In the genomic region with DNA sequence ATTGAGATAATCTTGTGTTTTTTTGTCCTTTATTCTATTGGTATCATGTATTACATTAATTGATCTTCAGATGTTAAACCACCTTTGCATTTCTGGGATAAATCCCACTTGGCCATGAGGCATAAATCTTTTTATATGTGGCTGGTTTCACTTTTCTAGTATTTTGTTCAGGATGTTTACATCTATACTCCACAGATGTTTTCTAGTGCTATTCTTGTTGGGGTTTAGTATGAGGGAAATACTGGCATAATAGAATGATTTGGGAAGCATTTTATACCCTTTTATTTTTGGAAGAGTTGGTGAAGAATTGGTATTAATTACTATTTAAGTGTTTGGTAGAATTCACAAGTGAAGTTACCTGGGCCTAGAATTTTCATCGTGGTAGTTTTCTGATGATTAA, we compare ENCODE assay signal across 39 cellular contexts.
"Had no signal": no experiment of that assay in that cellular context is flagged by ENCODE, and none has a peak within 500 bp of the region (broad histone marks: within the 10 kb centered on the region; RNA-seq: fewer than 3 reads in every experiment).

No MANE protein-coding gene starts in this region.

- FAIRE-seq: astrocyte, bronchial epithelial cell had no signal

- H3K9me3 Mint-ChIP-seq: activated naive CD4-positive, alpha-beta T cell treated with anti-CD3 and anti-CD28 coated beads, Interleukin-2, amount 10 ng/mL, durations not matched to agents 7 days and 5 days; activated naive CD4-positive, alpha-beta T cell treated with anti-CD3 and anti-CD28 coated beads, Interleukin-2, amount 50 U/mL, for 24 hours; activated naive CD4-positive, alpha-beta T cell treated with anti-CD3 and anti-CD28 coated beads, Interleukin-2, amount 50 U/mL, for 72 hours; activated naive CD8-positive, alpha-beta T cell treated with anti-CD3 and anti-CD28 coated beads for 36 hours; activated naive CD8-positive, alpha-beta T cell treated with anti-CD3 and anti-CD28 coated beads, Interleukin-2, amount 50 U/mL, for 24 hours; activated T-cell treated with anti-CD3 and anti-CD28 coated beads, Interleukin-2, amount 50 U/mL, for 24 hours; activated T-cell treated with anti-CD3 and anti-CD28 coated beads, Interleukin-2, amount 50 U/mL, for 4 hours; activated T-helper 1 cell treated with anti-CD3 and anti-CD28 coated beads, Interleukin-12 subunit alpha, Interleukin-12 subunit beta, Interleukin-2, Interleukin-4 antibody, amounts not matched to agents 30 ng/mL and 10 ng/mL and 1 ng/mL, durations not matched to agents 14 hours and 24 hours and 36 hours; activated T-helper 17 cell treated with anti-CD3 and anti-CD28 coated beads, Interleukin-2, amount 50 U/mL, for 72 hours; activated T-helper 2 cell treated with anti-CD3 and anti-CD28 coated beads, Interferon-gamma antibody, Interleukin-2, Interleukin-4, amounts not matched to agents 10 μg/mL and 5 μg/mL and 100 μg/mL, durations not matched to agents 14 hours and 24 hours and 36 hours; central memory CD8-positive, alpha-beta T cell had no signal

- H3K36me3 Mint-ChIP-seq: activated naive CD4-positive, alpha-beta T cell treated with anti-CD3 and anti-CD28 coated beads, Interleukin-2, amount 10 ng/mL, durations not matched to agents 7 days and 5 days; activated naive CD4-positive, alpha-beta T cell treated with anti-CD3 and anti-CD28 coated beads, Interleukin-2, amount 50 U/mL, for 24 hours; activated naive CD8-positive, alpha-beta T cell treated with anti-CD3 and anti-CD28 coated beads for 36 hours; activated naive CD8-positive, alpha-beta T cell treated with anti-CD3 and anti-CD28 coated beads, Interleukin-2, amount 10 ng/mL, durations not matched to agents 7 days and 5 days; brain had no signal

- H3K27me3 Mint-ChIP-seq: brain had no signal

- H3K27ac Mint-ChIP-seq: activated naive CD4-positive, alpha-beta T cell treated with anti-CD3 and anti-CD28 coated beads for 36 hours; activated naive CD4-positive, alpha-beta T cell treated with anti-CD3 and anti-CD28 coated beads, Interleukin-2, amount 10 ng/mL, durations not matched to agents 7 days and 5 days; activated naive CD4-positive, alpha-beta T cell treated with anti-CD3 and anti-CD28 coated beads, Interleukin-2, amount 50 U/mL, for 24 hours; activated naive CD4-positive, alpha-beta T cell treated with anti-CD3 and anti-CD28 coated beads, Interleukin-2, amount 50 U/mL, for 72 hours; activated naive CD8-positive, alpha-beta T cell; activated naive CD8-positive, alpha-beta T cell treated with anti-CD3 and anti-CD28 coated beads for 36 hours; activated naive CD8-positive, alpha-beta T cell treated with anti-CD3 and anti-CD28 coated beads, Interleukin-2, amount 10 ng/mL, durations not matched to agents 7 days and 5 days; activated naive CD8-positive, alpha-beta T cell treated with anti-CD3 and anti-CD28 coated beads, Interleukin-2, amount 50 U/mL, for 24 hours; activated T-cell treated with anti-CD3 and anti-CD28 coated beads, Interleukin-2, amount 50 U/mL, for 24 hours; activated T-cell treated with anti-CD3 and anti-CD28 coated beads, Interleukin-2, amount 50 U/mL, for 72 hours; activated T-helper 1 cell treated with anti-CD3 and anti-CD28 coated beads, Interleukin-12 subunit alpha, Interleukin-12 subunit beta, Interleukin-2, Interleukin-4 antibody, amounts not matched to agents 30 ng/mL and 10 ng/mL and 1 ng/mL, durations not matched to agents 14 hours and 24 hours and 36 hours; activated T-helper 17 cell treated with anti-CD3 and anti-CD28 coated beads, Interleukin-2, amount 50 U/mL, for 72 hours; activated T-helper 2 cell treated with anti-CD3 and anti-CD28 coated beads, Interferon-gamma antibody, Interleukin-2, Interleukin-4, amounts not matched to agents 10 μg/mL and 5 μg/mL and 100 μg/mL, durations not matched to agents 14 hours and 24 hours and 36 hours; brain had no signal

- H3K4me3 ChIP-seq: adrenal gland, ascending aorta, body of pancreas, breast epithelium, cardiac muscle cell had no signal

- H3K9me3 ChIP-seq: adrenal gland, ascending aorta, body of pancreas, breast epithelium had no signal

- H3K27ac ChIP-seq: adrenal gland, ascending aorta, body of pancreas, brain microvascular endothelial cell, breast epithelium, cardiac muscle cell had no signal

- H3K36me3 ChIP-seq: adrenal gland, ascending aorta, brain microvascular endothelial cell, breast epithelium, cardiac muscle cell had no signal

- H3K4me3 Mint-ChIP-seq: activated naive CD4-positive, alpha-beta T cell treated with anti-CD3 and anti-CD28 coated beads for 36 hours; activated naive CD4-positive, alpha-beta T cell treated with anti-CD3 and anti-CD28 coated beads, Interleukin-2, amount 10 ng/mL, durations not matched to agents 7 days and 5 days; activated naive CD4-positive, alpha-beta T cell treated with anti-CD3 and anti-CD28 coated beads, Interleukin-2, amount 50 U/mL, for 24 hours; activated naive CD8-positive, alpha-beta T cell; activated naive CD8-positive, alpha-beta T cell treated with anti-CD3 and anti-CD28 coated beads for 36 hours; activated naive CD8-positive, alpha-beta T cell treated with anti-CD3 and anti-CD28 coated beads, Interleukin-2, amount 10 ng/mL, durations not matched to agents 7 days and 5 days; activated naive CD8-positive, alpha-beta T cell treated with anti-CD3 and anti-CD28 coated beads, Interleukin-2, amount 50 U/mL, for 24 hours; activated T-cell treated with anti-CD3 and anti-CD28 coated beads, Interleukin-2, amount 50 U/mL, for 24 hours; activated T-cell treated with anti-CD3 and anti-CD28 coated beads, Interleukin-2, amount 50 U/mL, for 4 hours; activated T-cell treated with anti-CD3 and anti-CD28 coated beads, Interleukin-2, amount 50 U/mL, for 72 hours; activated T-helper 1 cell treated with anti-CD3 and anti-CD28 coated beads, Interleukin-12 subunit alpha, Interleukin-12 subunit beta, Interleukin-2, Interleukin-4 antibody, amounts not matched to agents 30 ng/mL and 10 ng/mL and 1 ng/mL, durations not matched to agents 14 hours and 24 hours and 36 hours; activated T-helper 17 cell treated with anti-CD3 and anti-CD28 coated beads, Interleukin-2, amount 50 U/mL, for 72 hours; brain; central memory CD8-positive, alpha-beta T cell had no signal

- ATAC-seq: activated naive CD4-positive, alpha-beta T cell treated with anti-CD3 and anti-CD28 coated beads, Interleukin-2, amount 50 U/mL, for 72 hours; activated naive CD8-positive, alpha-beta T cell treated with anti-CD3 and anti-CD28 coated beads, Interleukin-2, amount 50 U/mL, for 24 hours; activated T-cell treated with anti-CD3 and anti-CD28 coated beads, Interleukin-2, amount 50 U/mL, for 4 hours; activated T-cell treated with anti-CD3 and anti-CD28 coated beads, Interleukin-2, amount 50 U/mL, for 72 hours; activated T-helper 17 cell treated with anti-CD3 and anti-CD28 coated beads, Interleukin-2, amount 50 U/mL, for 72 hours; body of pancreas had no signal

- H3K4me1 ChIP-seq: adrenal gland, ascending aorta, body of pancreas, breast epithelium had no signal

- H3K4me1 Mint-ChIP-seq: activated naive CD4-positive, alpha-beta T cell treated with anti-CD3 and anti-CD28 coated beads, Interleukin-2, amount 10 ng/mL, durations not matched to agents 7 days and 5 days; activated naive CD4-positive, alpha-beta T cell treated with anti-CD3 and anti-CD28 coated beads, Interleukin-2, amount 50 U/mL, for 24 hours; activated naive CD8-positive, alpha-beta T cell treated with anti-CD3 and anti-CD28 coated beads for 36 hours; activated naive CD8-positive, alpha-beta T cell treated with anti-CD3 and anti-CD28 coated beads, Interleukin-2, amount 10 ng/mL, durations not matched to agents 7 days and 5 days; activated naive CD8-positive, alpha-beta T cell treated with anti-CD3 and anti-CD28 coated beads, Interleukin-2, amount 50 U/mL, for 24 hours; activated T-helper 17 cell treated with anti-CD3 and anti-CD28 coated beads, Interleukin-2, amount 50 U/mL, for 72 hours; brain; central memory CD8-positive, alpha-beta T cell had no signal

- DNase-seq: activated effector memory CD4-positive, alpha-beta T cell treated with anti-CD3 and anti-CD28 coated beads, Interleukin-2, amount 50 U/mL, for 16 hours; activated effector memory CD4-positive, alpha-beta T cell treated with Interleukin-2 at 50 U/mL for 16 hours; activated gamma-delta T cell; activated gamma-delta T cell treated with Interleukin-2 at 50 U/mL for 16 hours; activated naive CD4-positive, alpha-beta T cell; activated naive CD4-positive, alpha-beta T cell treated with anti-CD3 and anti-CD28 coated beads for 36 hours; activated naive CD4-positive, alpha-beta T cell treated with anti-CD3 and anti-CD28 coated beads, Interleukin-2, amount 10 ng/mL, durations not matched to agents 7 days and 5 days; activated naive CD4-positive, alpha-beta T cell treated with anti-CD3 and anti-CD28 coated beads, Interleukin-2, amount 50 U/mL, for 16 hours; activated naive CD4-positive, alpha-beta T cell treated with Interleukin-2 at 50 U/mL for 16 hours; activated naive CD8-positive, alpha-beta T cell treated with anti-CD3 and anti-CD28 coated beads for 36 hours; activated naive CD8-positive, alpha-beta T cell treated with anti-CD3 and anti-CD28 coated beads, Interleukin-2, amount 10 ng/mL, durations not matched to agents 7 days and 5 days; activated naive CD8-positive, alpha-beta T cell treated with anti-CD3 and anti-CD28 coated beads, Interleukin-2, amount 50 U/mL, for 24 hours; activated T-cell treated with anti-CD3 and anti-CD28 coated beads, Interleukin-2, amount 50 U/mL, for 24 hours; activated T-cell treated with anti-CD3 and anti-CD28 coated beads, Interleukin-2, amount 50 U/mL, for 4 hours; activated T-cell treated with anti-CD3 and anti-CD28 coated beads, Interleukin-2, amount 50 U/mL, for 48 hours; activated T-cell treated with anti-CD3 and anti-CD28 coated beads, Interleukin-2, amount 50 U/mL, for 72 hours; adrenal gland; amniotic stem cell; amygdala; anterior cingulate cortex; aorta; body of pancreas; brain microvascular endothelial cell; caudate nucleus; central memory CD4-positive, alpha-beta T cell; cerebellar nuclear complex had no signal
